ENCODE assay signal across 1 cellular context in the genomic region with DNA sequence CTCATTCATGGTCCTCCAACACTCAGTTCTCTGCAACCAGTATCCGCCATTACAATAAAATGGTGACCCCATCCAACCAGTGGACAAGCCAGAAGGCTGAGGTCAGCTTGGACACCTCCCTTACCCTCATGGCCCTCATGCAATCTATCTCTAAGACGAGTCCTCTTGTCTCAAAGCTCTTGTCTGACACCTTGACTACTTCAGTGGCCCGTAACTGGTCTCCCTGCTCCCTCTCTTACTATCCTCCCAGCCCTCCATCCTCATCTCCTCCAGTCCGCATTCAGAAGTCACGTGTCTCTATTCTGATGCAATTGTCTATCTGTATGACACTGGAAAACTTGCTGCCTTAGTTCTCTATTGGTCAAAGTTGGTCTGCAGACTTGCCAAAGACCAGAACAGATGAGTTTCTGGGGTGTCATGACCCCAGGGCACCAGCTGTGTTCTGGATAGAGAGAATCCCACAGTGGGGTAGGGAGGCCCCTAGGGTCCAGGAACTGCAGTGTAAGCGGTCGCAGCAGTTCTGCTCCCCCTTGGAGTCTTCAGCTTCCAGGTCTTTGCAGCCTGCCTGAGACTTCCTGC.
A peak's percentile ranks its signal among the peaks of the same experiment; 100 is the strongest.
TF ChIP-seq lines count a peak whose summit lies in the region.

No MANE protein-coding gene starts in this region.

TF ChIP-seq in K562, 482 proteins besides CTCF, POLR2A, EP300 and RAD21 (continued from another document and continues in another):
- TF ChIP-seq, protein P1, sequence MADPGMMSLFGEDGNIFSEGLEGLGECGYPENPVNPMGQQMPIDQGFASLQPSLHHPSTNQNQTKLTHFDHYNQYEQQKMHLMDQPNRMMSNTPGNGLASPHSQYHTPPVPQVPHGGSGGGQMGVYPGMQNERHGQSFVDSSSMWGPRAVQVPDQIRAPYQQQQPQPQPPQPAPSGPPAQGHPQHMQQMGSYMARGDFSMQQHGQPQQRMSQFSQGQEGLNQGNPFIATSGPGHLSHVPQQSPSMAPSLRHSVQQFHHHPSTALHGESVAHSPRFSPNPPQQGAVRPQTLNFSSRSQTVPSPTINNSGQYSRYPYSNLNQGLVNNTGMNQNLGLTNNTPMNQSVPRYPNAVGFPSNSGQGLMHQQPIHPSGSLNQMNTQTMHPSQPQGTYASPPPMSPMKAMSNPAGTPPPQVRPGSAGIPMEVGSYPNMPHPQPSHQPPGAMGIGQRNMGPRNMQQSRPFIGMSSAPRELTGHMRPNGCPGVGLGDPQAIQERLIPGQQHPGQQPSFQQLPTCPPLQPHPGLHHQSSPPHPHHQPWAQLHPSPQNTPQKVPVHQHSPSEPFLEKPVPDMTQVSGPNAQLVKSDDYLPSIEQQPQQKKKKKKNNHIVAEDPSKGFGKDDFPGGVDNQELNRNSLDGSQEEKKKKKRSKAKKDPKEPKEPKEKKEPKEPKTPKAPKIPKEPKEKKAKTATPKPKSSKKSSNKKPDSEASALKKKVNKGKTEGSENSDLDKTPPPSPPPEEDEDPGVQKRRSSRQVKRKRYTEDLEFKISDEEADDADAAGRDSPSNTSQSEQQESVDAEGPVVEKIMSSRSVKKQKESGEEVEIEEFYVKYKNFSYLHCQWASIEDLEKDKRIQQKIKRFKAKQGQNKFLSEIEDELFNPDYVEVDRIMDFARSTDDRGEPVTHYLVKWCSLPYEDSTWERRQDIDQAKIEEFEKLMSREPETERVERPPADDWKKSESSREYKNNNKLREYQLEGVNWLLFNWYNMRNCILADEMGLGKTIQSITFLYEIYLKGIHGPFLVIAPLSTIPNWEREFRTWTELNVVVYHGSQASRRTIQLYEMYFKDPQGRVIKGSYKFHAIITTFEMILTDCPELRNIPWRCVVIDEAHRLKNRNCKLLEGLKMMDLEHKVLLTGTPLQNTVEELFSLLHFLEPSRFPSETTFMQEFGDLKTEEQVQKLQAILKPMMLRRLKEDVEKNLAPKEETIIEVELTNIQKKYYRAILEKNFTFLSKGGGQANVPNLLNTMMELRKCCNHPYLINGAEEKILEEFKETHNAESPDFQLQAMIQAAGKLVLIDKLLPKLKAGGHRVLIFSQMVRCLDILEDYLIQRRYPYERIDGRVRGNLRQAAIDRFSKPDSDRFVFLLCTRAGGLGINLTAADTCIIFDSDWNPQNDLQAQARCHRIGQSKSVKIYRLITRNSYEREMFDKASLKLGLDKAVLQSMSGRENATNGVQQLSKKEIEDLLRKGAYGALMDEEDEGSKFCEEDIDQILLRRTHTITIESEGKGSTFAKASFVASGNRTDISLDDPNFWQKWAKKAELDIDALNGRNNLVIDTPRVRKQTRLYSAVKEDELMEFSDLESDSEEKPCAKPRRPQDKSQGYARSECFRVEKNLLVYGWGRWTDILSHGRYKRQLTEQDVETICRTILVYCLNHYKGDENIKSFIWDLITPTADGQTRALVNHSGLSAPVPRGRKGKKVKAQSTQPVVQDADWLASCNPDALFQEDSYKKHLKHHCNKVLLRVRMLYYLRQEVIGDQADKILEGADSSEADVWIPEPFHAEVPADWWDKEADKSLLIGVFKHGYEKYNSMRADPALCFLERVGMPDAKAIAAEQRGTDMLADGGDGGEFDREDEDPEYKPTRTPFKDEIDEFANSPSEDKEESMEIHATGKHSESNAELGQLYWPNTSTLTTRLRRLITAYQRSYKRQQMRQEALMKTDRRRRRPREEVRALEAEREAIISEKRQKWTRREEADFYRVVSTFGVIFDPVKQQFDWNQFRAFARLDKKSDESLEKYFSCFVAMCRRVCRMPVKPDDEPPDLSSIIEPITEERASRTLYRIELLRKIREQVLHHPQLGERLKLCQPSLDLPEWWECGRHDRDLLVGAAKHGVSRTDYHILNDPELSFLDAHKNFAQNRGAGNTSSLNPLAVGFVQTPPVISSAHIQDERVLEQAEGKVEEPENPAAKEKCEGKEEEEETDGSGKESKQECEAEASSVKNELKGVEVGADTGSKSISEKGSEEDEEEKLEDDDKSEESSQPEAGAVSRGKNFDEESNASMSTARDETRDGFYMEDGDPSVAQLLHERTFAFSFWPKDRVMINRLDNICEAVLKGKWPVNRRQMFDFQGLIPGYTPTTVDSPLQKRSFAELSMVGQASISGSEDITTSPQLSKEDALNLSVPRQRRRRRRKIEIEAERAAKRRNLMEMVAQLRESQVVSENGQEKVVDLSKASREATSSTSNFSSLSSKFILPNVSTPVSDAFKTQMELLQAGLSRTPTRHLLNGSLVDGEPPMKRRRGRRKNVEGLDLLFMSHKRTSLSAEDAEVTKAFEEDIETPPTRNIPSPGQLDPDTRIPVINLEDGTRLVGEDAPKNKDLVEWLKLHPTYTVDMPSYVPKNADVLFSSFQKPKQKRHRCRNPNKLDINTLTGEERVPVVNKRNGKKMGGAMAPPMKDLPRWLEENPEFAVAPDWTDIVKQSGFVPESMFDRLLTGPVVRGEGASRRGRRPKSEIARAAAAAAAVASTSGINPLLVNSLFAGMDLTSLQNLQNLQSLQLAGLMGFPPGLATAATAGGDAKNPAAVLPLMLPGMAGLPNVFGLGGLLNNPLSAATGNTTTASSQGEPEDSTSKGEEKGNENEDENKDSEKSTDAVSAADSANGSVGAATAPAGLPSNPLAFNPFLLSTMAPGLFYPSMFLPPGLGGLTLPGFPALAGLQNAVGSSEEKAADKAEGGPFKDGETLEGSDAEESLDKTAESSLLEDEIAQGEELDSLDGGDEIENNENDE (IDR thresholded peaks at IDR 0.05; ENCODE audit: low read depth, low read length) = no peak
- TF ChIP-seq ZBTB11 (CRISPR knock-in tag; IDR thresholded peaks at IDR 0.05) (no peak), SPI1 (IDR thresholded peaks at IDR 0.05; ENCODE audit: borderline replicate concordance, low read depth, low read length) (no peak), CREB3 (tag; conservative IDR thresholded peaks at IDR 0.05; ENCODE audit: low read depth) (no peak; the same call in 1 of the 2 replicates), CCAR2 (IDR thresholded peaks at IDR 0.05; ENCODE audit: low read depth, low read length) (no peak), FUS (optimal IDR thresholded peaks at IDR 0.05; ENCODE audit: low read depth, low read length) (no peak), ESRRA (IDR thresholded peaks at IDR 0.05; ENCODE audit: borderline replicate concordance, low read depth) (peak; percentile 55; the same call in 1 of the 2 replicates), MBD2 (IDR thresholded peaks at IDR 0.05; ENCODE audit: borderline replicate concordance, low read depth) (no peak), PML (IDR thresholded peaks at IDR 0.05; ENCODE audit: low read length) (no peak), SMAD4 (CRISPR knock-in tag; conservative IDR thresholded peaks at IDR 0.05) (peak; percentile 60; the same call in 1 of the 2 replicates), NR2C1 (IDR thresholded peaks at IDR 0.05) (peak; percentile 76), NR2C1 (tag; IDR thresholded peaks at IDR 0.05) (peak; percentile 90), FOXM1 (IDR thresholded peaks at IDR 0.05; ENCODE audit: low read depth) (no peak), FOXM1 (CRISPR knock-in tag; IDR thresholded peaks at IDR 0.05; ENCODE audit: low read depth) (no peak), NFE2L1 (tag; IDR thresholded peaks at IDR 0.05; ENCODE audit: borderline replicate concordance, low read depth) (no peak), MEF2D (tag; conservative IDR thresholded peaks at IDR 0.05; ENCODE audit: low read depth) (no peak), NR2C2 (CRISPR knock-in tag; IDR thresholded peaks at IDR 0.05) (no peak), NR2C2 (tag; IDR thresholded peaks at IDR 0.05) (peak; percentile 80), MED1 (CRISPR knock-in tag; IDR thresholded peaks at IDR 0.05; ENCODE audit: borderline replicate concordance) (no peak), SOX6 (IDR thresholded peaks at IDR 0.05) (peak; percentile 56), MTA1 (IDR thresholded peaks at IDR 0.05; ENCODE audit: borderline replicate concordance) (no peak), GTF2E2 (tag; IDR thresholded peaks at IDR 0.05) (peak; percentile 69; the same call in 1 of the 2 replicates), MEIS2 (IDR thresholded peaks at IDR 0.05; ENCODE audit: partially characterized antibody) (peak; percentile 41), SP2 (IDR thresholded peaks at IDR 0.05; ENCODE audit: extremely low read depth, low read depth, low read length, poor library complexity, severe bottlenecking) (no peak), SIX5 (IDR thresholded peaks at IDR 0.05; ENCODE audit: borderline replicate concordance in 1 of 2, insufficient read depth in 1 of 2, low read depth in 1 of 2, low read length in 2 of 2) (no peak), STAG1 (CRISPR knock-in tag; IDR thresholded peaks at IDR 0.05; ENCODE audit: borderline replicate concordance) (no peak), FOSL1 (tag; conservative IDR thresholded peaks at IDR 0.05) (0 out of 2 replicates have a peak, but pooled peaks have one; percentile 40), PKNOX1 (IDR thresholded peaks at IDR 0.05) (no peak), SMARCC2 (IDR thresholded peaks at IDR 0.05; ENCODE audit: low read depth) (no peak), HSF4 (CRISPR knock-in tag; IDR thresholded peaks at IDR 0.05; ENCODE audit: borderline replicate concordance) (no peak)
- TF ChIP-seq, protein P2, sequence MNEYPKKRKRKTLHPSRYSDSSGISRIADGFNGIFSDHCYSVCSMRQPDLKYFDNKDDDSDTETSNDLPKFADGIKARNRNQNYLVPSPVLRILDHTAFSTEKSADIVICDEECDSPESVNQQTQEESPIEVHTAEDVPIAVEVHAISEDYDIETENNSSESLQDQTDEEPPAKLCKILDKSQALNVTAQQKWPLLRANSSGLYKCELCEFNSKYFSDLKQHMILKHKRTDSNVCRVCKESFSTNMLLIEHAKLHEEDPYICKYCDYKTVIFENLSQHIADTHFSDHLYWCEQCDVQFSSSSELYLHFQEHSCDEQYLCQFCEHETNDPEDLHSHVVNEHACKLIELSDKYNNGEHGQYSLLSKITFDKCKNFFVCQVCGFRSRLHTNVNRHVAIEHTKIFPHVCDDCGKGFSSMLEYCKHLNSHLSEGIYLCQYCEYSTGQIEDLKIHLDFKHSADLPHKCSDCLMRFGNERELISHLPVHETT (CRISPR knock-in tag; conservative IDR thresholded peaks at IDR 0.05 in 1 of 2, IDR thresholded peaks at IDR 0.05 in 1 of 2) = peak in 1 of 2 experiments; percentile 35; a peak in 1 of 4 replicates
- TF ChIP-seq, protein P3, sequence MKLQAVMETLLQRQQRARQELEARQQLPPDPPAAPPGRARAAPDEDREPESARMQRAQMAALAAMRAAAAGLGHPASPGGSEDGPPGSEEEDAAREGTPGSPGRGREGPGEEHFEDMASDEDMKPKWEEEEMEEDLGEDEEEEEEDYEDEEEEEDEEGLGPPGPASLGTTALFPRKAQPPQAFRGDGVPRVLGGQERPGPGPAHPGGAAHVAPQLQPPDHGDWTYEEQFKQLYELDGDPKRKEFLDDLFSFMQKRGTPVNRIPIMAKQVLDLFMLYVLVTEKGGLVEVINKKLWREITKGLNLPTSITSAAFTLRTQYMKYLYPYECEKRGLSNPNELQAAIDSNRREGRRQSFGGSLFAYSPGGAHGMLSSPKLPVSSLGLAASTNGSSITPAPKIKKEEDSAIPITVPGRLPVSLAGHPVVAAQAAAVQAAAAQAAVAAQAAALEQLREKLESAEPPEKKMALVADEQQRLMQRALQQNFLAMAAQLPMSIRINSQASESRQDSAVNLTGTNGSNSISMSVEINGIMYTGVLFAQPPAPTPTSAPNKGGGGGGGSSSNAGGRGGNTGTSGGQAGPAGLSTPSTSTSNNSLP (IDR thresholded peaks at IDR 0.05; ENCODE audit: borderline replicate concordance, low read depth, low read length) = 0 out of 2 replicates have a peak, but pooled peaks have one; percentile 15
